ENCODE assay signal across 8 cellular contexts in the genomic region with DNA sequence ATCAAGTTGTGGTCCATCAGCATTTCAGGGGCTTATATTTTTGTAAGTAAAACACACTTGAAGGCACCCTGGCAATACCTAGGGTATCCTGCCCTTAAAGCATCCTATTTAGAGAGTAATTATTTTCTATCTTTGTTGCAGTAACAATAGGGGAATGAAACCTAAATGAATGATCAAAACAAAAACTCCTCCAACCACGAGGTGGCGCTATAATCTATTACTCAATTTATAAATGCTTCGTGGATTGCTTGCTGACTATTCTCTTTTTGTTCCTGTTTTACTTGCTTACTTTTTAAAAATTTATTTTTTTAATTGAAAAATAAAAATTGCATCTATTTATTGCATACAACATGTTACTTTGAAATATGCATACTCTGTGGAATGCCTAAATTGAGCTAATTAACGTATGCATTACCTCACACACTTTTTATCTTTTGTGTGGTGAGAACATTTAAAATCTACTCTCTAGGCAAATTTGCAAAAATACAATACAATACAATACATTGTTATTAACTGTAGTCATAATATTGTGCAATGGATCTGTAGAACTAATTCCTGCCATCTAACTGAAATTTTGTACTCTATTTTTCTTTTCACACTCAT.
DNase-seq lines count a peak whose midpoint lies in the region; ATAC-seq and TF ChIP-seq lines count a peak whose summit lies in the region.

No MANE protein-coding gene starts in this region.

- no peak for ATAC-seq in HG02970 (IDR thresholded peaks at IDR 0.05; ENCODE audit: low FRiP score, unreplicated experiment)

- no peak overlapping the region for H3K4me3 Mint-ChIP-seq in activated naive CD4-positive, alpha-beta T cell treated with anti-CD3 and anti-CD28 coated beads for 36 hours
- H3K4me3 Mint-ChIP-seq in activated T-helper 1 cell treated with anti-CD3 and anti-CD28 coated beads, Interleukin-12 subunit alpha, Interleukin-12 subunit beta, Interleukin-2, Interleukin-4 antibody, amounts not matched to agents 30 ng/mL and 10 ng/mL and 1 ng/mL, durations not matched to agents 14 hours and 24 hours and 36 hours = no peak overlapping the region

- H3K4me1 Mint-ChIP-seq in activated naive CD4-positive, alpha-beta T cell treated with anti-CD3 and anti-CD28 coated beads for 36 hours (ENCODE audit: low read depth) = no peaks in the 10 kb centered on the region
- no peaks in the 10 kb centered on the region for H3K4me1 Mint-ChIP-seq in activated T-helper 1 cell treated with anti-CD3 and anti-CD28 coated beads, Interleukin-12 subunit alpha, Interleukin-12 subunit beta, Interleukin-2, Interleukin-4 antibody, amounts not matched to agents 30 ng/mL and 10 ng/mL and 1 ng/mL, durations not matched to agents 14 hours and 24 hours and 36 hours (ENCODE audit: low read depth)

- no peak overlapping the region for H3K27ac Mint-ChIP-seq in activated naive CD4-positive, alpha-beta T cell treated with anti-CD3 and anti-CD28 coated beads for 36 hours
- no peak overlapping the region for H3K27ac Mint-ChIP-seq in activated T-helper 1 cell treated with anti-CD3 and anti-CD28 coated beads, Interleukin-12 subunit alpha, Interleukin-12 subunit beta, Interleukin-2, Interleukin-4 antibody, amounts not matched to agents 30 ng/mL and 10 ng/mL and 1 ng/mL, durations not matched to agents 14 hours and 24 hours and 36 hours

- no peaks in the 10 kb centered on the region for H3K9me3 ChIP-seq in tibial artery

- H3K4me1 ChIP-seq in tibial artery = peaks cover 0 to 7% (median 0%) of the 10 kb centered on the region in 4 donors

- CTCF ChIA-PET in activated naive CD4-positive, alpha-beta T cell treated with anti-CD3 and anti-CD28 coated beads for 36 hours (lab: Charles Lee) = interaction anchor here (0.6 to 3.0 kb wide), 12 partner anchors 8 to 871 kb away, joined by 3 to 15 read pairs (median 4); no protein-coding TSS in a partner anchor

- H3K4me3 ChIP-seq in tibial artery = no peak overlapping the region

- no peaks in the 10 kb centered on the region for H3K36me3 Mint-ChIP-seq in activated naive CD4-positive, alpha-beta T cell treated with anti-CD3 and anti-CD28 coated beads for 36 hours (ENCODE audit: low read depth)
- H3K36me3 Mint-ChIP-seq in activated T-helper 1 cell treated with anti-CD3 and anti-CD28 coated beads, Interleukin-12 subunit alpha, Interleukin-12 subunit beta, Interleukin-2, Interleukin-4 antibody, amounts not matched to agents 30 ng/mL and 10 ng/mL and 1 ng/mL, durations not matched to agents 14 hours and 24 hours and 36 hours (ENCODE audit: low read depth) = no peaks in the 10 kb centered on the region

- H3K36me3 ChIP-seq in tibial artery = no peaks in the 10 kb centered on the region

- H3K27me3 ChIP-seq in tibial artery = no peaks in the 10 kb centered on the region

- peak; percentile 72 for TF ChIP-seq CTCF in LNCAP (IDR thresholded peaks at IDR 0.05)
- peak; percentile 66 to 72 for TF ChIP-seq CTCF in tibial artery (IDR thresholded peaks at IDR 0.05)

- no peak overlapping the region for H3K27ac ChIP-seq in tibial artery

- peak; percentile 50 for DNase-seq in activated naive CD4-positive, alpha-beta T cell treated with anti-CD3 and anti-CD28 coated beads for 36 hours
- no peak for DNase-seq in activated naive CD4-positive, alpha-beta T cell treated with Interleukin-2 at 50 U/mL for 16 hours
- peak; percentile 44 for DNase-seq in SW480 (ENCODE audit: low spot score)
- peak; percentile 23 for DNase-seq in hepatic stellate cell (ENCODE audit: low spot score)
- peak in 1 of 2 donors; percentile 46 for DNase-seq in tibial artery
- DNase-seq in activated T-helper 1 cell treated with anti-CD3 and anti-CD28 coated beads, Interleukin-12 subunit alpha, Interleukin-12 subunit beta, Interleukin-2, Interleukin-4 antibody, amounts not matched to agents 30 ng/mL and 10 ng/mL and 1 ng/mL, durations not matched to agents 14 hours and 24 hours and 36 hours (ENCODE audit: low spot score) = no peak

- H3K9me3 Mint-ChIP-seq in activated naive CD4-positive, alpha-beta T cell treated with anti-CD3 and anti-CD28 coated beads for 36 hours = no peaks in the 10 kb centered on the region
- H3K9me3 Mint-ChIP-seq in activated T-helper 1 cell treated with anti-CD3 and anti-CD28 coated beads, Interleukin-12 subunit alpha, Interleukin-12 subunit beta, Interleukin-2, Interleukin-4 antibody, amounts not matched to agents 30 ng/mL and 10 ng/mL and 1 ng/mL, durations not matched to agents 14 hours and 24 hours and 36 hours = no peaks in the 10 kb centered on the region

- intact Hi-C loops in activated naive CD4-positive, alpha-beta T cell treated with anti-CD3 and anti-CD28 coated beads for 36 hours (cut with micrococcal nuclease) = loop anchor here (1.0 to 5.0 kb wide), 4 partner anchors 50 to 570 kb away; no protein-coding TSS in a partner anchor
- intact Hi-C loops in tibial artery (cut with DNase I; ENCODE audit: low total_unique reads) = loop anchor here (2.0 kb wide), 1 partner anchor 137 kb away; no protein-coding TSS in a partner anchor
- intact Hi-C loops in activated T-helper 1 cell treated with anti-CD3 and anti-CD28 coated beads, Interleukin-12 subunit alpha, Interleukin-12 subunit beta, Interleukin-2, Interleukin-4 antibody, amounts not matched to agents 30 ng/mL and 10 ng/mL and 1 ng/mL, durations not matched to agents 14 hours and 24 hours and 36 hours (cut with micrococcal nuclease) = loop anchor here (5.0 to 10.0 kb wide), 2 partner anchors 140 to 993 kb away; no protein-coding TSS in a partner anchor

- no peaks in the 10 kb centered on the region for H3K27me3 Mint-ChIP-seq in activated naive CD4-positive, alpha-beta T cell treated with anti-CD3 and anti-CD28 coated beads for 36 hours (ENCODE audit: low read depth)
- H3K27me3 Mint-ChIP-seq in activated T-helper 1 cell treated with anti-CD3 and anti-CD28 coated beads, Interleukin-12 subunit alpha, Interleukin-12 subunit beta, Interleukin-2, Interleukin-4 antibody, amounts not matched to agents 30 ng/mL and 10 ng/mL and 1 ng/mL, durations not matched to agents 14 hours and 24 hours and 36 hours (ENCODE audit: insufficient read depth) = no peaks in the 10 kb centered on the region

Comparison
In these comparisons a context has a peak if more than half of its experiments do, and no peak if none do; other contexts are left out.
1. DNase-seq: peak in activated naive CD4-positive, alpha-beta T cell treated with anti-CD3 and anti-CD28 coated beads for 36 hours (single experiment), SW480 (single experiment) and hepatic stellate cell (single experiment); none in activated naive CD4-positive, alpha-beta T cell treated with Interleukin-2 at 50 U/mL for 16 hours (single experiment) and activated T-helper 1 cell treated with anti-CD3 and anti-CD28 coated beads, Interleukin-12 subunit alpha, Interleukin-12 subunit beta, Interleukin-2, Interleukin-4 antibody, amounts not matched to agents 30 ng/mL and 10 ng/mL and 1 ng/mL, durations not matched to agents 14 hours and 24 hours and 36 hours (single experiment).